8 cellular contexts compared by ENCODE assay signal in genomic region chr1:145281037-145281727, GRCh38. TPM values are rescaled to one million over a fixed set of nuclear protein-coding genes. Genes with fewer than 3 reads are reported as not detected.
A peak's percentile ranks its signal among the peaks of the same experiment; 100 is the strongest.
DNase-seq lines count a peak whose midpoint lies in the region; ATAC-seq and TF ChIP-seq lines count a peak whose summit lies in the region.
"Not testable (repeated sequence)": the region's sequence is repeated elsewhere in the genome, so short reads cannot be mapped to it uniquely, and the experiment has no call there.

No MANE protein-coding gene starts in this region.

- H3K79me2 ChIP-seq in OCI-LY3 (ENCODE audit: low read length): not testable (repeated sequence)

- not testable (repeated sequence) for H3K27me3 ChIP-seq in OCI-LY3 (ENCODE audit: low read depth, low read length)

- H3K4me3 Mint-ChIP-seq in IgD-negative memory B cell (peak overlapping the region; percentile 84 to 92 (median 88)), endothelial cell (ENCODE audit: unreplicated experiment) (peak overlapping the region; percentile 90)

- peak overlapping the region; percentile 71 for H3K4me3 ChIP-seq in OCI-LY3 (ENCODE audit: low read length)

- H2AFZ ChIP-seq in OCI-LY3 (ENCODE audit: low read depth, low read length): not testable (repeated sequence)

- not testable (repeated sequence) for H3K36me3 Mint-ChIP-seq in IgD-negative memory B cell; endothelial cell (ENCODE audit: low read depth, unreplicated experiment)

- not testable (repeated sequence) for H3K9me3 ChIP-seq in OCI-LY3 (ENCODE audit: insufficient read depth, low read length)

- not testable (repeated sequence) for H3K9me3 Mint-ChIP-seq in IgD-negative memory B cell; endothelial cell (ENCODE audit: unreplicated experiment)

- H3K9ac ChIP-seq in OCI-LY3 (ENCODE audit: low read length): peak overlapping the region; percentile 37

- not testable (repeated sequence) for H3K4me1 Mint-ChIP-seq in IgD-negative memory B cell; endothelial cell (ENCODE audit: unreplicated experiment)

- TF ChIP-seq CTCF in OCI-LY3 (IDR thresholded peaks at IDR 0.05; ENCODE audit: low read depth, low read length); endothelial cell (IDR thresholded peaks at IDR 0.05; ENCODE audit: unreplicated experiment): not testable (repeated sequence)

- H3K27me3 Mint-ChIP-seq in IgD-negative memory B cell: not testable (repeated sequence)
- peaks cover 11% of the 10 kb centered on the region for H3K27me3 Mint-ChIP-seq in endothelial cell (ENCODE audit: unreplicated experiment)

- H3K36me3 ChIP-seq in OCI-LY3 (replicated peaks; ENCODE audit: low read depth, low read length): not testable (repeated sequence)

- H3K27ac ChIP-seq in OCI-LY3 (ENCODE audit: low read length): peak overlapping the region; percentile 55

- H4K20me1 ChIP-seq in OCI-LY3 (ENCODE audit: insufficient read depth, low read length): not testable (repeated sequence)

- not testable (repeated sequence) for H3K4me1 ChIP-seq in OCI-LY3 (ENCODE audit: low read length)

- DNase-seq in DMS153 (lab: John Stamatoyannopoulos, UW) (peak; percentile 98), endothelial cell (ENCODE audit: low spot score) (peak; percentile 69), mucosa of gallbladder (ENCODE audit: low spot score) (peak; percentile 81)
- DNase-seq in activated CD8-positive, alpha-beta memory T cell treated with anti-CD3 and anti-CD28 coated beads, Interleukin-2, amount 50 U/mL, for 48 hours: peak; percentile 90
- DNase-seq in stimulated activated CD8-positive, alpha-beta memory T cell treated with anti-CD3 and anti-CD28 coated beads, Interleukin-15, amount 100 ng/mL, for 48 hours (ENCODE audit: low read depth in 2 of 2): peak; percentile 77 to 79

- H3K27ac Mint-ChIP-seq in IgD-negative memory B cell (peak overlapping the region; percentile 92 to 97 (median 97)), endothelial cell (ENCODE audit: unreplicated experiment) (peak overlapping the region; percentile 96)

- peak overlapping the region; percentile 68 for H3K4me2 ChIP-seq in OCI-LY3 (ENCODE audit: low read length)

- peak; percentile 72 for ATAC-seq in GM21619 (IDR thresholded peaks at IDR 0.05; ENCODE audit: unreplicated experiment)

RNA-seq across cellular contexts. Expression of gene PPIAL4D, which starts 39.2 kb away (rescaled TPM):
- not detected for polyA plus RNA-seq in IgD-negative memory B cell
- total RNA-seq in endothelial cell (ENCODE audit: unreplicated experiment): not detected
- total RNA-seq in mucosa of gallbladder: not detected

Comparison
In these comparisons a context has a peak if more than half of its experiments do, and no peak if none do; other contexts are left out.
1. Peak in every context shown above with its lines: DNase-seq, ATAC-seq, H3K4me3 ChIP-seq and H3K27ac ChIP-seq.